In the genomic region with DNA sequence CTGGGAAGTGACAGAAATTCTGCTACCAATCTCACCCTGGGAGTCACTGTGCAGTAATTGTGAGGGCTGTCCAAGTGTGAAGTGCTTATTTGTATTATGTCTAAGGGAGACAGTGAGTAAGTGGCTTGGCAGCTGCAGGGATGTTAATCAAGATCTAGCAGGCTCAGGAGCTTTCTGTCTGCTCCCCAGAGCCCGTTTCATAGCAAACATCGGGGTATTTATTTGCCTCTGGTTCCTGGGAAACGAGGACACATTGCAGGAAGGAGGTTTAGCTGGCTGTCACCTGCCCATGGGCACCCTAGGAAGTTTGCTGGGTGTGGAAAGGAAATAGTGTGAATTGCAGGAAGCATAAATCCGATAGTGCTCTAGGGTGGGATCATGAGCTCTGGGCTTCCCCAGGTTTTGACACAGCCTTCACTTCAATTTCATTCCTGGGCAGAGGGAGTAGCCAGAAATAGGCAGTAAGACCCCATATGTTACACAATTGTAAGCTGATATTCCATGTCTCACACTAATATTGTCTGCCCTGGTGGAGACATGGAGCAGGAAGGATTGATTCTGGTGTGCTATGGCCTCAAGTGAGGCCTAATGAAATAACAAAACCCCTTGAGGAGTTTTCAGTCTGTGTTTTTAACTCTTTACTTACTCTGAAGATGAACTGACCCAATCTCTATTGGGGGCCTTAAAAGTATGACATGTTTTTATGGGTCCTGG, we compare ENCODE assay signal across 10 cellular contexts.
DNase-seq lines count a peak whose midpoint lies in the region; ATAC-seq and TF ChIP-seq lines count a peak whose summit lies in the region.
"Had no signal": no experiment of that assay in that cellular context is flagged by ENCODE, and none has a peak within 500 bp of the region (broad histone marks: within the 10 kb centered on the region; RNA-seq: fewer than 3 reads in every experiment).

No MANE protein-coding gene starts in this region.

- no peak overlapping the region for H3K4me3 Mint-ChIP-seq in stimulated activated naive B cell treated with anti-CD40 and anti-IgM and Interleukin-4, amounts not matched to agents 10 μg/mL and 1 μg/mL and 100 μg/mL, for 72 hours

- no peak for TF ChIP-seq CTCF in foreskin keratinocyte (conservative IDR thresholded peaks at IDR 0.05)

- DNase-seq in HEK293T (ENCODE audit: extremely low spot score) (no peak), OCI-M1 (lab: John Stamatoyannopoulos, UW) (peak; percentile 14), foreskin keratinocyte (peak; percentile 66 to 67), pulmonary artery endothelial cell (ENCODE audit: low read depth, low spot score) (peak; percentile 60), SKM-1 treated with dmso at 0.1 percent for 144 hours (lab: John Stamatoyannopoulos, UW; ENCODE audit: unreplicated experiment) (no peak)
- DNase-seq in stimulated activated naive B cell treated with anti-CD40 and anti-IgM and Interleukin-4, amounts not matched to agents 10 μg/mL and 1 μg/mL and 100 μg/mL, for 72 hours, result no peak
- DNase-seq in central memory CD4-positive, alpha-beta T cell, result no peak
- DNase-seq: NCI-H187; stimulated activated naive CD8-positive, alpha-beta T cell treated with anti-CD3 and anti-CD28 coated beads, Interleukin-15, Interleukin-2, amounts not matched to agents 100 U/mL and 50 U/mL, for 24 hours had no signal

- ATAC-seq in foreskin keratinocyte (peak; percentile 89), HG02678 (IDR thresholded peaks at IDR 0.05; ENCODE audit: unreplicated experiment) (no peak)
- ATAC-seq in stimulated activated naive B cell treated with anti-CD40 and anti-IgM and Interleukin-4, amounts not matched to agents 10 μg/mL and 1 μg/mL and 100 μg/mL, for 72 hours (replicated peaks), result no peak
- ATAC-seq: stimulated activated naive CD8-positive, alpha-beta T cell treated with anti-CD3 and anti-CD28 coated beads, Interleukin-15, Interleukin-2, amounts not matched to agents 100 U/mL and 50 U/mL, for 24 hours had no signal

- POLR2A ChIA-PET in HEK293T (lab: Yijun Ruan, JAX), result no interaction called here

- H3K4me1 Mint-ChIP-seq in stimulated activated naive B cell treated with anti-CD40 and anti-IgM and Interleukin-4, amounts not matched to agents 10 μg/mL and 1 μg/mL and 100 μg/mL, for 72 hours, result no peaks in the 10 kb centered on the region

- no peaks in the 10 kb centered on the region for H3K4me1 ChIP-seq in foreskin keratinocyte

- no peak overlapping the region for H3K27ac Mint-ChIP-seq in stimulated activated naive B cell treated with anti-CD40 and anti-IgM and Interleukin-4, amounts not matched to agents 10 μg/mL and 1 μg/mL and 100 μg/mL, for 72 hours

- H3K27me3 Mint-ChIP-seq in stimulated activated naive B cell treated with anti-CD40 and anti-IgM and Interleukin-4, amounts not matched to agents 10 μg/mL and 1 μg/mL and 100 μg/mL, for 72 hours, result peaks cover 0 to 4% of the 10 kb centered on the region in 2 donors

- no peaks in the 10 kb centered on the region for H3K36me3 Mint-ChIP-seq in stimulated activated naive B cell treated with anti-CD40 and anti-IgM and Interleukin-4, amounts not matched to agents 10 μg/mL and 1 μg/mL and 100 μg/mL, for 72 hours

- H3K9me3 Mint-ChIP-seq in stimulated activated naive B cell treated with anti-CD40 and anti-IgM and Interleukin-4, amounts not matched to agents 10 μg/mL and 1 μg/mL and 100 μg/mL, for 72 hours, result no peaks in the 10 kb centered on the region

- no peak overlapping the region for H3K27ac ChIP-seq in foreskin keratinocyte

- CTCF ChIA-PET in HEK293T (lab: Yijun Ruan, JAX), result interaction anchor here (0.6 to 1.0 kb wide), 4 partner anchors 225 to 682 kb away, joined by 3 read pairs; no protein-coding TSS in a partner anchor

- no peaks in the 10 kb centered on the region for H3K27me3 ChIP-seq in foreskin keratinocyte

TF ChIP-seq in HEK293T, 16 proteins besides CTCF, POLR2A, EP300 and RAD21:
- TF ChIP-seq, protein P1, sequence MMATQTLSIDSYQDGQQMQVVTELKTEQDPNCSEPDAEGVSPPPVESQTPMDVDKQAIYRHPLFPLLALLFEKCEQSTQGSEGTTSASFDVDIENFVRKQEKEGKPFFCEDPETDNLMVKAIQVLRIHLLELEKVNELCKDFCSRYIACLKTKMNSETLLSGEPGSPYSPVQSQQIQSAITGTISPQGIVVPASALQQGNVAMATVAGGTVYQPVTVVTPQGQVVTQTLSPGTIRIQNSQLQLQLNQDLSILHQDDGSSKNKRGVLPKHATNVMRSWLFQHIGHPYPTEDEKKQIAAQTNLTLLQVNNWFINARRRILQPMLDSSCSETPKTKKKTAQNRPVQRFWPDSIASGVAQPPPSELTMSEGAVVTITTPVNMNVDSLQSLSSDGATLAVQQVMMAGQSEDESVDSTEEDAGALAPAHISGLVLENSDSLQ (IDR thresholded peaks at IDR 0.05), result 0 out of 2 replicates have a peak, but pooled peaks have one; percentile 10
- TF ChIP-seq SP1 (IDR thresholded peaks at IDR 0.05), result no peak

Comparison
In these comparisons a context has a peak if more than half of its experiments do, and no peak if none do; other contexts are left out.
1. DNase-seq: peak in OCI-M1 (single experiment), foreskin keratinocyte (2 of 2) and pulmonary artery endothelial cell (single experiment); none in HEK293T (single experiment), SKM-1 treated with dmso at 0.1 percent for 144 hours (single experiment), stimulated activated naive B cell treated with anti-CD40 and anti-IgM and Interleukin-4, amounts not matched to agents 10 μg/mL and 1 μg/mL and 100 μg/mL, for 72 hours (single experiment) and central memory CD4-positive, alpha-beta T cell (single experiment).